Comparison of ENCODE assay signal across 8 cellular contexts in the genomic region with DNA sequence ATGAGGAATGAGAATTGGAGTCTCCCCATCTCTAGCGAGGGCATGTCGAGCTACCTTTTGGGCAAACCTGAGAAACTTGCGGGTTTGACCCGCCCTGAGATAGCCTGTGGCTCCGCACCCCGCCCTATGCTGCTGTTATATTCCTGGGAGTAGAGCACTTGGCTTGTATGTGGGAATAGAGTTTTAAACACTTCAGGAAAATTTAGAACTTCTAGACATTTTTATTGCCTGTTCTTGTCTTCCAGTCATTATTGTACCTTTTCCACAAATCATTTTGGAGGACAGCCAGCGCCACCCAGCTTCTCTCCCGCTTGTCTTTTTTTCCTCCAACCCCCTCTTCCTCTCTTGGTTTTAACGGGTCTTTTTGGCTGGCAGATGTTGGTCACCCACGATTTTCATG. TPM values are rescaled to one million over a fixed set of nuclear protein-coding genes. Genes with fewer than 3 reads are reported as not detected.
DNase-seq lines count a peak whose midpoint lies in the region; ATAC-seq, FAIRE-seq and TF ChIP-seq lines count a peak whose summit lies in the region.

No MANE protein-coding gene starts in this region.

- FAIRE-seq in HepG2 (lab: Jason Lieb, UNC), result no peak

- H3K9me3 ChIP-seq in Panc1 (ENCODE audit: control insufficient read depth, insufficient read depth, low read depth, low read length) (no peaks in the 10 kb centered on the region), HepG2 (ENCODE audit: low read length) (no peaks in the 10 kb centered on the region), thymus (ENCODE audit: control insufficient read depth) (no peaks in the 10 kb centered on the region)

- no peak overlapping the region for H2AFZ ChIP-seq in HepG2 (ENCODE audit: low read length)

- peaks cover 3% of the 10 kb centered on the region for H4K20me1 ChIP-seq in HepG2 (ENCODE audit: insufficient read depth, low read length)

- POLR2A ChIA-PET in Panc1 (lab: Charles Lee), result no interaction called here
- POLR2A ChIA-PET in HepG2 (lab: Yijun Ruan, JAX), result interaction anchor here (0.9 to 3.5 kb wide), 5 partner anchors 8 to 154 kb away, joined by 3 to 22 read pairs (median 5); partner anchors contain the start of genes EXOC8 and SPRTN

- H3K79me2 ChIP-seq in HepG2 (ENCODE audit: insufficient read depth, low read length), result peaks cover 88% of the 10 kb centered on the region

- ATAC-seq in HG02943 (IDR thresholded peaks at IDR 0.05; ENCODE audit: low read depth, unreplicated experiment), result peak; percentile 28
- ATAC-seq in Panc1, result peak; percentile 68
- ATAC-seq in HepG2, result peak; percentile 65
- ATAC-seq in HG03097 (IDR thresholded peaks at IDR 0.05; ENCODE audit: low FRiP score, unreplicated experiment), result no peak

- peak overlapping the region; percentile 98 for H3K27ac ChIP-seq in Panc1 (ENCODE audit: low read length)
- peak overlapping the region; percentile 35 for H3K27ac ChIP-seq in cingulate gyrus (ENCODE audit: low read depth, low read length)
- H3K27ac ChIP-seq in HepG2 (ENCODE audit: extremely low read length, insufficient read depth, low read length), result peak overlapping the region; percentile 88
- no peak overlapping the region for H3K27ac ChIP-seq in thymus (ENCODE audit: low read depth)

- H3K36me3 ChIP-seq in Panc1 (ENCODE audit: control insufficient read depth, insufficient read depth, low read length) (peaks cover 8% of the 10 kb centered on the region), HepG2 (replicated peaks in 1 of 2; ENCODE audit: control insufficient read depth in 1 of 2, insufficient read depth in 2 of 2, low read length in 2 of 2) (peaks cover 5 to 8% of the 10 kb centered on the region in 2 experiments; a peak in 4 of 5 replicates), thymus (ENCODE audit: control insufficient read depth, insufficient read depth) (peaks cover 22% of the 10 kb centered on the region)

- TF ChIP-seq EP300 in HepG2 (IDR thresholded peaks at IDR 0.05; ENCODE audit: low read depth in 2 of 2, low read length in 2 of 2) (no peak), HepG2 (CRISPR knock-in tag; IDR thresholded peaks at IDR 0.05; ENCODE audit: borderline replicate concordance) (no peak)

- peak overlapping the region; percentile 93 for H3K9ac ChIP-seq in HepG2 (ENCODE audit: insufficient read depth, low read depth, low read length)

- DNase-seq in activated CD4-positive, alpha-beta T cell treated with anti-CD3 and anti-CD28 coated beads for 48 hours, result peak; percentile 18
- DNase-seq in activated CD4-positive, alpha-beta T cell treated with anti-CD3 and anti-CD28 coated beads, Interleukin-2, amount 50 U/mL, for 1 hour, result no peak
- DNase-seq in Panc1 (ENCODE audit: low read depth, low spot score) (no peak), HepG2 (ENCODE audit: low spot score) (no peak)

- H3K4me2 ChIP-seq in HepG2 (ENCODE audit: low read depth, low read length), result peak overlapping the region; percentile 90

- TF ChIP-seq POLR2A in HepG2 (IDR thresholded peaks at IDR 0.05; ENCODE audit: insufficient read depth in 1 of 2, low read depth in 2 of 2, low read length in 2 of 2), result no peak

- CTCF ChIA-PET in Panc1 (lab: Charles Lee) (no interaction called here), HepG2 (lab: Yijun Ruan, JAX; ENCODE audit: low intra/inter-chr PET ratio, low total read pairs) (no interaction called here)

- TF ChIP-seq RAD21 in HepG2 (CRISPR knock-in tag; IDR thresholded peaks at IDR 0.05), result no peak

- WGBS in HepG2 (ENCODE audit: low lambda C conversion rate), result 2% methylated on average over 10 of the region's 10 CpGs
- under 1% methylated on average over 10 of the region's 10 CpGs for WGBS in thymus

- intact Hi-C loops in Panc1 (cut with micrococcal nuclease; ENCODE audit: unreplicated experiment), result loop anchor here (10.0 kb wide), 1 partner anchor 93 kb away; the partner anchor contains the start of genes EXOC8 and SPRTN
- intact Hi-C loops in HepG2 (cut with micrococcal nuclease; ENCODE audit: unreplicated experiment), result loop anchor here (5.0 kb wide), 1 partner anchor 96 kb away; the partner anchor contains the start of genes EXOC8 and SPRTN

- no TSS peak for BruUV-seq in Panc1 (replicated peaks; lab: Mats Ljungman, UMichigan)
- BruUV-seq in HepG2 (replicated peaks; lab: Mats Ljungman, UMichigan), result TSS peak; percentile 62

- in situ Hi-C loops in Panc1 (cut with HindIII; ENCODE audit: low pct_unique_long_range_greater_than_20kb, low sequenced_read_pairs), result no loop called here
- in situ Hi-C loops in HepG2 (cut with HindIII; ENCODE audit: extremely low pct_ligation_motif_present, low pct_unique_long_range_greater_than_20kb), result no loop called here

- no peak for TF ChIP-seq CTCF in Panc1 (IDR thresholded peaks at IDR 0.05)
- TF ChIP-seq CTCF in HepG2 (CRISPR knock-in tag; IDR thresholded peaks at IDR 0.05), result peak; percentile 44

- H3K27me3 ChIP-seq in Panc1 (ENCODE audit: control insufficient read depth, insufficient read depth, low read length) (no peaks in the 10 kb centered on the region), HepG2 (ENCODE audit: control insufficient read depth in 1 of 2, insufficient read depth in 2 of 2, low read length in 2 of 2) (no peaks in the 10 kb centered on the region; a peak in 1 of 5 replicates), thymus (ENCODE audit: control insufficient read depth, insufficient read depth) (no peaks in the 10 kb centered on the region)

- H3K4me3 ChIP-seq in Panc1 (ENCODE audit: low read depth in 2 of 2, low read length in 2 of 2) (peak overlapping the region; percentile 69 to 99), HepG2 (replicated peaks in 1 of 3; ENCODE audit: insufficient read depth in 1 of 3, low read depth in 2 of 3, low read length in 3 of 3) (peak overlapping the region; percentile 89 to 99 (median 93)), thymus (ENCODE audit: low read length) (peak overlapping the region; percentile 68)

- H3K4me1 ChIP-seq in Panc1 (ENCODE audit: control insufficient read depth, insufficient read depth, low read length), result peaks cover 20% of the 10 kb centered on the region
- peaks cover 75% of the 10 kb centered on the region for H3K4me1 ChIP-seq in HepG2 (ENCODE audit: insufficient read depth, low read length)
- peaks cover 14% of the 10 kb centered on the region for H3K4me1 ChIP-seq in thymus (ENCODE audit: control insufficient read depth, insufficient read depth, low read length)

TF ChIP-seq in HepG2, 621 proteins besides CTCF, POLR2A, EP300 and RAD21:
- no peak for TF ChIP-seq ZNF503 (CRISPR knock-in tag; IDR thresholded peaks at IDR 0.05)
- 0 out of 2 replicates have a peak, but pooled peaks have one; percentile 10 for TF ChIP-seq ELF3 (CRISPR knock-in tag; IDR thresholded peaks at IDR 0.05)
- TF ChIP-seq CREB1 (IDR thresholded peaks at IDR 0.05), result no peak
- 0 out of 2 replicates have a peak, but pooled peaks have one; percentile 1 for TF ChIP-seq CREB1 (CRISPR knock-in tag; IDR thresholded peaks at IDR 0.05)

RNA-seq across cellular contexts. Expression of gene GNPAT, which starts 0.7 kb away (rescaled TPM):
- 42.5 TPM for total RNA-seq in Panc1 (2021; ENCODE audit: unreplicated experiment)
- 27.8 TPM for polyA plus RNA-seq in Panc1 (2012; ENCODE audit: insufficient read length)
- total RNA-seq in HepG2 (2016; rRNA removed; fragmentation: Illumina TruSeq; extraction: Trizol), result 114 and 153 TPM in 2 replicates
- 43.6 and 44.9 TPM in 2 replicates for total RNA-seq in HepG2 (2016; cell fraction: cytosol; rRNA removed; fragmentation: Illumina TruSeq; extraction: Trizol; ENCODE audit: low read depth)
- 115 and 154 TPM in 2 replicates for total RNA-seq in HepG2 (2016; cell fraction: insoluble cytoplasmic fraction; rRNA removed; fragmentation: Illumina TruSeq; extraction: Trizol)
- 112 and 113 TPM in 2 replicates for total RNA-seq in HepG2 (2016; cell fraction: membrane; rRNA removed; fragmentation: Illumina TruSeq; extraction: Trizol)
- 69.6 and 78.0 TPM in 2 replicates for total RNA-seq in HepG2 (2016; cell fraction: nucleus; rRNA removed; fragmentation: Illumina TruSeq; extraction: Trizol)
- 48.6 and 58.3 TPM in 2 replicates for polyA plus RNA-seq in HepG2 (2011; rRNA removed)
- 24.1 and 35.3 TPM in 2 replicates for polyA plus RNA-seq in HepG2 (2011; cell fraction: cytosol; rRNA removed)
- polyA plus RNA-seq in HepG2 (2011; cell fraction: nucleus; rRNA removed), result 54.5 and 54.9 TPM in 2 replicates
- 56.1 and 60.9 TPM in 2 replicates for polyA plus RNA-seq in HepG2 (2012)
- polyA plus RNA-seq in HepG2 (2016; cell fraction: cytosol; fragmentation: Illumina TruSeq; extraction: Trizol; ENCODE audit: low read depth), result 34.1 and 42.7 TPM in 2 replicates
- 112 and 114 TPM in 2 replicates for polyA plus RNA-seq in HepG2 (2016; cell fraction: insoluble cytoplasmic fraction; fragmentation: Illumina TruSeq; extraction: Trizol; ENCODE audit: low read depth)
- polyA plus RNA-seq in HepG2 (2016; cell fraction: membrane; fragmentation: Illumina TruSeq; extraction: Trizol; ENCODE audit: low read depth), result 70.4 and 72.1 TPM in 2 replicates
- polyA plus RNA-seq in HepG2 (2016; cell fraction: nucleus; fragmentation: Illumina TruSeq; extraction: Trizol; ENCODE audit: insufficient read depth, low read depth), result 110 and 111 TPM in 2 replicates
- 29.1 and 41.3 TPM in 2 replicates for polyA minus RNA-seq in HepG2 (2011; rRNA and poly(A)+ RNA removed; ENCODE audit: low replicate concordance)
- polyA minus RNA-seq in HepG2 (2011; cell fraction: cytosol; rRNA and poly(A)+ RNA removed), result 45.6 and 55.3 TPM in 2 replicates
- 66.1 and 72.4 TPM in 2 replicates for polyA minus RNA-seq in HepG2 (2011; cell fraction: nucleus; rRNA and poly(A)+ RNA removed)
- polyA plus RNA-seq in thymus, result 54.3 TPM
